27 cellular contexts compared by ENCODE assay signal in the genomic region with DNA sequence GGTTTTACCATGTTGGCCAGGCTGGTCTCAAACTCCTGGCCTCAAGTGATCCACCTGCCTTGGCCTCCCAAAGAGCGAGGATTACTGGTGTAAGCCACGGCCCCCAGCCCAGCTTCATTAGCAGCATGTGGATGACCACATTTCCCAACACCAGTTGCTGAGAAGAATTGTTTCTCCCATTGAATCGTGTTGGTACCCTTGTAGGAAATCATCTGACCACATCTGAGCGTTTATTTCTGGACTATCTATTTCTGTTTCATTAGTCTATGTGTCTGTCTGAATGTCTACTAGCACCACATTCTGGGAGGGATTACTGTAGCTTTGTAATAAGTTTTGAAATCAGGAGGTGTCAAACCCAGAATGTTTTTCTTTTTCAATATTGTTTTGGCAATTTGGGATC.
"Had no signal": no experiment of that assay in that cellular context is flagged by ENCODE, and none has a peak within 500 bp of the region (broad histone marks: within the 10 kb centered on the region; RNA-seq: fewer than 3 reads in every experiment).

No MANE protein-coding gene starts in this region.

- H3K9me3 ChIP-seq: colonic mucosa, left lung, mucosa of descending colon, neutrophil, sigmoid colon, stomach, thyroid gland, upper lobe of left lung had no signal

- ATAC-seq: activated CD8-positive, alpha-beta T cell treated with anti-CD3 and anti-CD28 coated beads for 36 hours; activated naive CD4-positive, alpha-beta T cell treated with anti-CD3 and anti-CD28 coated beads, Interleukin-2, amount 50 U/mL, for 72 hours; left lung; mucosa of descending colon; stimulated activated naive B cell treated with anti-CD40 and anti-IgM and Interleukin-4, amounts not matched to agents 10 μg/mL and 1 μg/mL and 100 μg/mL, for 72 hours; WTC11 had no signal

- H3K36me3 ChIP-seq: colonic mucosa, sigmoid colon, thyroid gland, upper lobe of left lung had no signal

- H3K27me3 ChIP-seq: colonic mucosa, left lung, neutrophil, sigmoid colon, stomach, thyroid gland, upper lobe of left lung had no signal

- H3K4me1 ChIP-seq: colonic mucosa, thyroid gland had no signal

- H3K4me3 ChIP-seq: colonic mucosa, left lung, lung, mucosa of descending colon, sigmoid colon, stomach, thyroid gland, upper lobe of left lung had no signal

- DNase-seq: activated CD4-positive, alpha-beta T cell treated with anti-CD3 and anti-CD28 coated beads for 1 hour; activated CD4-positive, alpha-beta T cell treated with anti-CD3 and anti-CD28 coated beads, Interleukin-2, amount 50 U/mL, for 1 hour; activated CD8-positive, alpha-beta T cell treated with anti-CD3 and anti-CD28 coated beads for 36 hours; activated naive CD4-positive, alpha-beta T cell; activated T-cell treated with anti-CD3 and anti-CD28 coated beads, Interleukin-2, amount 50 U/mL, for 48 hours; cerebellar nuclear complex; colonic mucosa; effector CD8-positive, alpha-beta T cell; kidney glomerular epithelial cell; left lung; mucosa of descending colon; naive B cell; nephron progenitor cell; retina; sigmoid colon; stimulated activated CD4-positive, alpha-beta T cell treated with anti-CD3 and anti-CD28 coated beads, Interleukin-15, amount 100 ng/mL, for 24 hours; stimulated activated CD4-positive, alpha-beta T cell treated with anti-CD3 and anti-CD28 coated beads, Interleukin-2, amount 100 ng/mL, for 24 hours; stimulated activated naive B cell treated with anti-CD40 and anti-IgM and Interleukin-4, amounts not matched to agents 10 μg/mL and 1 μg/mL and 100 μg/mL, for 72 hours; stomach; T-helper 2 cell; thyroid gland; upper lobe of left lung had no signal

- H3K27ac ChIP-seq: colonic mucosa, epithelial cell of prostate, left lung, neutrophil, sigmoid colon, stomach, thyroid gland, upper lobe of left lung had no signal
